In the genomic region with DNA sequence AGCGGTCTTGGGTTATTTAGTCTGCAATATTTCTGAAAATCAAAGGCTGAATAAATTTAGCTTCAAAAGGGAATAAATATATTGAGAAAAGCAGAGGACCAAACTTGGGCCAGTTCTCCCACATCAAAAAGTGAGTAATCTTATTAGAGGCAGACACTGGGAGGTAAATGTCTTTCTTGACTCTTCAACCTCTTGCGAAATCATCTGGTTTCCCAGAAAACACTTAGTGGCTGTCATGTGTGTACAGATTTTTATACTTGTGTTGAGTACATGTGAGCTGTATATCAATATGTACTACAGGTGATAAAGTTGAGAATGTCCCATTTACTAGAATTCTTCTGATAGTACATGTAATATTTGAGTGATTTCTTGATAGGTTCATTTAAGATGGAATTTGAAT, we compare ENCODE assay signal across 22 cellular contexts.
"Had no signal": no experiment of that assay in that cellular context is flagged by ENCODE, and none has a peak within 500 bp of the region (broad histone marks: within the 10 kb centered on the region; RNA-seq: fewer than 3 reads in every experiment).

No MANE protein-coding gene starts in this region.

- H3K4me3 ChIP-seq: ascending aorta, left lung, transverse colon, vagina had no signal

- ATAC-seq: activated CD4-positive, CD25-positive, alpha-beta regulatory T cell treated with anti-CD3 and anti-CD28 coated beads, Interleukin-2, amount 50 U/mL, for 24 hours; effector memory CD8-positive, alpha-beta T cell; left lung; right cardiac atrium had no signal

- H3K27me3 ChIP-seq: ascending aorta, left lung, transverse colon, vagina had no signal

- H3K9me3 ChIP-seq: ascending aorta, left lung, transverse colon, vagina had no signal

- H3K36me3 ChIP-seq: ascending aorta, left lung, transverse colon, vagina had no signal

- H3K4me1 ChIP-seq: ascending aorta, left lung, transverse colon, vagina had no signal

- H3K27ac ChIP-seq: ascending aorta, epithelial cell of prostate, left lung, transverse colon, vagina had no signal

- DNase-seq: activated CD4-positive, alpha-beta T cell treated with anti-CD3 and anti-CD28 coated beads, Interleukin-2, amount 50 U/mL, for 1 hour; activated CD8-positive, alpha-beta memory T cell treated with anti-CD3 and anti-CD28 coated beads for 24 hours; activated naive CD8-positive, alpha-beta T cell treated with anti-CD3 and anti-CD28 coated beads for 36 hours; dermis blood vessel endothelial cell; effector memory CD8-positive, alpha-beta T cell; hippocampal formation; kidney; left lung; mesendoderm; nephron progenitor cell; occipital lobe; right cardiac atrium; small intestine; stimulated activated CD4-positive, alpha-beta T cell treated with anti-CD3 and anti-CD28 coated beads, Interleukin-4, amount 100 ng/mL, for 4 hours; stimulated activated CD8-positive, alpha-beta memory T cell treated with anti-CD3 and anti-CD28 coated beads, Interleukin-4, amount 100 ng/mL, for 48 hours; stimulated activated naive CD4-positive, alpha-beta T cell treated with Interleukin-2 at 50 U/mL for 16 hours; substantia nigra; transverse colon had no signal
